Comparison of ENCODE assay signal across 2 cellular contexts in genomic region chr7:102253973-102254370, GRCh38.
TF ChIP-seq lines count a peak whose summit lies in the region.

No MANE protein-coding gene starts in this region.

TF ChIP-seq in K562, 482 proteins besides CTCF, POLR2A, EP300 and RAD21:
- TF ChIP-seq SUPT5H (IDR thresholded peaks at IDR 0.05), result no peak
- peak; percentile 48 for TF ChIP-seq RBM22 (IDR thresholded peaks at IDR 0.05; ENCODE audit: low read depth, low read length, poor library complexity, severe bottlenecking)
- TF ChIP-seq POLR2G (IDR thresholded peaks at IDR 0.05; ENCODE audit: low read depth, low read length), result peak; percentile 43; the same call in 1 of the 2 replicates

TF ChIP-seq in GM12891, 5 proteins besides CTCF, POLR2A, EP300 and RAD21:
- no peak for TF ChIP-seq PAX5 (IDR thresholded peaks at IDR 0.05; ENCODE audit: insufficient read depth, low read length, severe bottlenecking)
- no peak for TF ChIP-seq SPI1 (IDR thresholded peaks at IDR 0.05; ENCODE audit: low read depth, low read length)
- TF ChIP-seq POU2F2 (IDR thresholded peaks at IDR 0.05; ENCODE audit: low read depth, low read length), result no peak
- no peak for TF ChIP-seq TAF1 (IDR thresholded peaks at IDR 0.05; ENCODE audit: low read depth, low read length)
- TF ChIP-seq POLR2AphosphoS5 (IDR thresholded peaks at IDR 0.05; ENCODE audit: low read depth, low read length), result no peak
